8 cellular contexts compared by ENCODE assay signal in the genomic region with DNA sequence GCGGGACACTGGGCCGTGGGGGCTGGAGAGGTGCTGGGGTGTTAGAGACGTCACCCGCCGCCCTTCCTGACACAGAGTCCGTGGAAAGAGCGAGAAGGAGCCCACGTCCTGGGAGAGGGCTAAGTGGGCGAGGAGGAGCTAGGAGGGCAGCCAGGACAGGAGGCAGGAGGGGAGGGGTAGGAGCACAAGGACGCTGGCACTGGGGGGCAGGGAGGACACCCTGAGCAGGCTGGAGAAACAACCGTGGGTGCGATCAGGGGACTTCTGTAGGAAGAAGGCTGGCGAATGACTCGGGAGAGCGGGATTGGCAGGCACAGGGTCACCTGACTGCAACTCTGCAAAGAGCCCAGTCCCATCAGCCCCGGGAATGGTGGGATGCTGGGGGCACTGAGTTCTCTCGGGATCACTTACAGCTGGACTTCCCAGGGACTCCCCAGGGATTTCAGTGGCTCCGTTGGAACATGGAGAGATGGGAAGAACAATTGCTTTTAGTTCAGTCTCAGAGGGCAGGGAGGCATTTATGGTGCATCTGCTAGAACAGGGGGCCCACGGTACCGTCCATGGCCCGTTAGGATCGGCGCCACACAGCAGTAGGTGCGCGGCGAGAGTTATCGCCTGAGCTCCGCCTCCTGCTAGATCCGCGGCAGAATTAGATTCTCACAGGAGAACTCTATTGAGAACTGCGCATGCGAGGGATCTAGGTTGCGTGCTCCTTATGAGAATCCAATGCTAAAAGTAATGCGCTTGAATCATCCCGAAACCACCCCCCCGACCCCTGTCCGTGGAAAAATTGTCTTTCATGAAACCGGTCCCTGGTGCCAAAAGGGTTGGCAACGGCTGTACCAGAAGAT. TPM values are rescaled to one million over a fixed set of nuclear protein-coding genes. Genes with fewer than 3 reads are reported as not detected.
DNase-seq lines count a peak whose midpoint lies in the region; ATAC-seq, FAIRE-seq and TF ChIP-seq lines count a peak whose summit lies in the region.

No MANE protein-coding gene starts in this region.

- H3K4me3 ChIP-seq in K562, result no peak overlapping the region
- H3K4me3 ChIP-seq in lung, result peak overlapping the region; percentile 5
- peak overlapping the region; percentile 23 for H3K4me3 ChIP-seq in urinary bladder (ENCODE audit: low read depth, low read length)

- no peak overlapping the region for H2AFZ ChIP-seq in K562 (ENCODE audit: low read depth, low read length)

- CTCF ChIA-PET in K562 (lab: Yijun Ruan, JAX; ENCODE audit: low intra/inter-chr PET ratio), result no interaction called here

- ATAC-seq in K562, result no peak
- ATAC-seq in lung (ENCODE audit: insufficient read depth, low FRiP score), result no peak
- ATAC-seq in HG03095 (IDR thresholded peaks at IDR 0.05; ENCODE audit: unreplicated experiment), result no peak
- no peak for ATAC-seq in GM18870 (IDR thresholded peaks at IDR 0.05; ENCODE audit: unreplicated experiment)

- POLR2A ChIA-PET in K562 (lab: Yijun Ruan, JAX), result interaction anchor here (0.7 kb wide), 1 partner anchor 47 kb away, joined by 3 read pairs; the partner anchor contains the start of genes LYSET and MOAP1

- H3K4me1 ChIP-seq in K562 (replicated peaks in 1 of 2; ENCODE audit: control insufficient read depth in 2 of 2, insufficient read depth in 2 of 2, low read length in 2 of 2), result peaks cover 0 to 4% of the 10 kb centered on the region in 2 experiments; a peak in 1 of 5 replicates
- H3K4me1 ChIP-seq in lung (ENCODE audit: control insufficient read depth in 2 of 2, insufficient read depth in 2 of 2, low read length in 2 of 2), result peaks cover 0 to 4% of the 10 kb centered on the region in 2 donors
- no peaks in the 10 kb centered on the region for H3K4me1 ChIP-seq in urinary bladder (ENCODE audit: insufficient read depth)

- intact Hi-C loops in K562 (cut with micrococcal nuclease), result loop anchor here (5.0 to 10.0 kb wide), 2 partner anchors 243 to 386 kb away; no protein-coding TSS in a partner anchor

- in situ Hi-C loops in K562 (cut with MboI), result no loop called here

- no peak for FAIRE-seq in K562 (lab: Jason Lieb, UNC)

- H3K27me3 ChIP-seq in K562 (ENCODE audit: control insufficient read depth in 2 of 2, insufficient read depth in 2 of 2, low read length in 2 of 2) (0 out of 5 replicates have a peak, but pooled peaks cover 0 to 4% of the 10 kb centered on the region in 2 experiments), lung (ENCODE audit: control insufficient read depth, insufficient read depth) (no peaks in the 10 kb centered on the region)

- no peaks in the 10 kb centered on the region for H3K9me1 ChIP-seq in K562 (ENCODE audit: control insufficient read depth, insufficient read depth, low read length)

- TF ChIP-seq EP300 in K562 (IDR thresholded peaks at IDR 0.05; ENCODE audit: low read length), result no peak

- no peak overlapping the region for H3K4me2 ChIP-seq in K562 (ENCODE audit: insufficient read depth, low read length)

- H4K20me1 ChIP-seq in K562 (replicated peaks; ENCODE audit: control insufficient read depth, insufficient read depth, low read length), result no peaks in the 10 kb centered on the region

- H3K36me3 ChIP-seq in K562 (ENCODE audit: control insufficient read depth, insufficient read depth, low read length), result peaks cover 22% of the 10 kb centered on the region; the same call in 2 of the 3 replicates
- peaks cover 13 to 16% of the 10 kb centered on the region in 2 donors for H3K36me3 ChIP-seq in lung (ENCODE audit: control insufficient read depth in 2 of 2, insufficient read depth in 2 of 2, low read length in 2 of 2)
- H3K36me3 ChIP-seq in urinary bladder (ENCODE audit: insufficient read depth), result no peaks in the 10 kb centered on the region

- no peak for TF ChIP-seq RAD21 in K562 (CRISPR knock-in tag; conservative IDR thresholded peaks at IDR 0.05 in 1 of 2, IDR thresholded peaks at IDR 0.05 in 1 of 2)

- TF ChIP-seq CTCF in K562 (IDR thresholded peaks at IDR 0.05 in 2 of 3, conservative IDR thresholded peaks at IDR 0.05 in 1 of 3; ENCODE audit: insufficient read depth in 2 of 3, low read depth in 1 of 3, low read length in 3 of 3) (no peak), lung (IDR thresholded peaks at IDR 0.05; ENCODE audit: control extremely low read depth, extremely low read depth) (no peak)

- H3K9me3 ChIP-seq in K562 (replicated peaks; ENCODE audit: control insufficient read depth, insufficient read depth, low read depth, low read length) (no peaks in the 10 kb centered on the region), lung (ENCODE audit: control insufficient read depth in 2 of 2, insufficient read depth in 1 of 2, low read length in 1 of 2) (peaks cover 0 to 4% of the 10 kb centered on the region in 2 donors)

- no peaks in the 10 kb centered on the region for H3K79me2 ChIP-seq in K562 (ENCODE audit: control insufficient read depth, insufficient read depth, low read length)

- H3K9ac ChIP-seq in K562 (ENCODE audit: insufficient read depth in 1 of 2, low read depth in 2 of 2, low read length in 2 of 2), result no peak overlapping the region; a peak in 1 of 4 replicates

- WGBS in K562 (ENCODE audit: insufficient coverage, low coverage, missing lambda C conversion rate), result 47% methylated on average over 26 of the region's 39 CpGs
- 36 to 55% methylated on average over 39 of the region's 39 CpGs for WGBS in lung, 2 donors
- 40% methylated on average over 39 of the region's 39 CpGs for WGBS in urinary bladder

- no TSS peak for BruUV-seq in K562 (replicated peaks; lab: Mats Ljungman, UMichigan)

- H3K27ac ChIP-seq in K562 (ENCODE audit: extremely low read depth, low read depth, low read length) (no peak overlapping the region), lung (ENCODE audit: low read depth in 1 of 2, low read length in 1 of 2) (no peak overlapping the region), urinary bladder (ENCODE audit: low read depth) (no peak overlapping the region)

- DNase-seq in COLO668 (lab: John Stamatoyannopoulos, UW; ENCODE audit: unreplicated experiment) (peak; percentile 36), NCI-H1694 treated with DMSO at 0.1 percent for 48 hours (lab: John Stamatoyannopoulos, UW) (peak; percentile 67), K562 (ENCODE audit: extremely low read depth in 1 of 4, low spot score in 3 of 4) (no peak), lung (ENCODE audit: low spot score) (no peak), HPDE6-E6E7 (ENCODE audit: extremely low spot score) (no peak)

- TF ChIP-seq POLR2A in K562 (conservative IDR thresholded peaks at IDR 0.05), result no peak

RNA-seq across cellular contexts. Expression of gene UBR7, which starts 24.3 kb away (rescaled TPM):
- 14.0 and 20.3 TPM in 2 replicates for total RNA-seq in K562 (2011; cell fraction: chromatin; rRNA removed; ENCODE audit: low replicate concordance)
- total RNA-seq in K562 (2011; cell fraction: nucleolus; rRNA removed), result 16.7 and 17.9 TPM in 2 replicates
- total RNA-seq in K562 (2011; cell fraction: nucleoplasm; rRNA removed), result 15.0 and 17.8 TPM in 2 replicates
- total RNA-seq in K562 (2014; rRNA removed) (62.6 and 63.0 TPM in 2 replicates), K562 (2014; rRNA removed; fragmentation: Illumina TruSeq; extraction: Trizol) (33.6 and 35.6 TPM in 2 replicates), K562 (2015; rRNA removed; fragmentation: Illumina TruSeq; extraction: Trizol) (33.1 and 34.4 TPM in 2 replicates), K562 (2021) (31.6 and 34.5 TPM in 2 replicates), lung (10 to 100 TPM; 16.6 to 26.0 TPM), urinary bladder (28.2 TPM)
- polyA plus RNA-seq in K562 (2011; rRNA removed) (33.1 and 46.7 TPM in 2 replicates), K562 (2014; fragmentation: Illumina TruSeq; extraction: Trizol) (39.0 and 43.8 TPM in 2 replicates), K562 (2014; fragmentation: Nextera tagmentation; extraction: Ambion mirVana) (10 to 100 TPM; 12.5 to 20.0 TPM), K562 (2014; rRNA removed) (31.6 and 33.0 TPM in 2 replicates), lung (10 to 100 TPM; 11.3 to 12.0 TPM), urinary bladder (19.5 TPM)
- 17.3 and 29.0 TPM in 2 replicates for polyA plus RNA-seq in K562 (2011; cell fraction: cytosol; rRNA removed)
- 21.2 and 22.8 TPM in 2 replicates for polyA plus RNA-seq in K562 (2011; cell fraction: nucleus; rRNA removed)
- 30.2 and 33.3 TPM in 2 replicates for polyA plus RNA-seq in K562 (2012)
- 39.2 and 54.6 TPM in 2 replicates for polyA minus RNA-seq in K562 (2011; rRNA and poly(A)+ RNA removed)
- 20.7 and 24.6 TPM in 2 replicates for polyA minus RNA-seq in K562 (2011; cell fraction: cytosol; rRNA and poly(A)+ RNA removed)
- 15.2 and 18.2 TPM in 2 replicates for polyA minus RNA-seq in K562 (2011; cell fraction: nucleus; rRNA and poly(A)+ RNA removed)

RNA-seq across cellular contexts. Expression of gene GON7, which starts 24.5 kb away (rescaled TPM):
- 3.2 and 7.6 TPM in 2 replicates for total RNA-seq in K562 (2011; cell fraction: chromatin; rRNA removed; ENCODE audit: low replicate concordance)
- 3.8 and 5.3 TPM in 2 replicates for total RNA-seq in K562 (2011; cell fraction: nucleolus; rRNA removed)
- 3.8 and 6.9 TPM in 2 replicates for total RNA-seq in K562 (2011; cell fraction: nucleoplasm; rRNA removed)
- total RNA-seq in K562 (2014; rRNA removed), result 26.2 and 32.3 TPM in 2 replicates
- total RNA-seq in K562 (2014; rRNA removed; fragmentation: Illumina TruSeq; extraction: Trizol), result 21.1 TPM in 2 replicates
- total RNA-seq in K562 (2015; rRNA removed; fragmentation: Illumina TruSeq; extraction: Trizol), result 28.4 and 28.7 TPM in 2 replicates
- total RNA-seq in K562 (2021), result 13.7 and 14.9 TPM in 2 replicates
- 12.0 and 15.0 TPM in 2 replicates for polyA plus RNA-seq in K562 (2011; rRNA removed)
- polyA plus RNA-seq in K562 (2011; cell fraction: cytosol; rRNA removed), result 2.3 and 5.3 TPM in 2 replicates
- polyA plus RNA-seq in K562 (2011; cell fraction: nucleus; rRNA removed), result 4.5 and 5.7 TPM in 2 replicates
- polyA plus RNA-seq in K562 (2012), result 20.3 and 23.1 TPM in 2 replicates
- polyA plus RNA-seq in K562 (2014; fragmentation: Illumina TruSeq; extraction: Trizol), result 21.1 and 21.5 TPM in 2 replicates
- 10 to 100 TPM; 23.9 to 26.9 TPM for polyA plus RNA-seq in K562 (2014; fragmentation: Nextera tagmentation; extraction: Ambion mirVana)
- 31.4 and 34.0 TPM in 2 replicates for polyA plus RNA-seq in K562 (2014; rRNA removed)
- 5.7 and 6.2 TPM in 2 replicates for polyA minus RNA-seq in K562 (2011; rRNA and poly(A)+ RNA removed)
- 3.1 and 5.0 TPM in 2 replicates for polyA minus RNA-seq in K562 (2011; cell fraction: cytosol; rRNA and poly(A)+ RNA removed)
- 2.6 and 4.8 TPM in 2 replicates for polyA minus RNA-seq in K562 (2011; cell fraction: nucleus; rRNA and poly(A)+ RNA removed)
- total RNA-seq in lung, result 10 to 100 TPM; 20.7 to 22.8 TPM
- 10 to 100 TPM; 20.7 to 24.3 TPM for polyA plus RNA-seq in lung
- 16.2 TPM for total RNA-seq in urinary bladder
- 13.0 TPM for polyA plus RNA-seq in urinary bladder

RNA-seq across cellular contexts. Expression of gene LYSET, which starts 46.2 kb away (rescaled TPM):
- total RNA-seq in K562 (2011; cell fraction: chromatin; rRNA removed; ENCODE audit: low replicate concordance), result 7.4 and 8.7 TPM in 2 replicates
- 5.4 and 8.0 TPM in 2 replicates for total RNA-seq in K562 (2011; cell fraction: nucleolus; rRNA removed)
- total RNA-seq in K562 (2011; cell fraction: nucleoplasm; rRNA removed), result 12.7 and 15.6 TPM in 2 replicates
- total RNA-seq in K562 (2014; rRNA removed), result 7.6 and 9.4 TPM in 2 replicates
- total RNA-seq in K562 (2014; rRNA removed; fragmentation: Illumina TruSeq; extraction: Trizol), result 14.9 and 16.3 TPM in 2 replicates
- 18.3 and 19.2 TPM in 2 replicates for total RNA-seq in K562 (2015; rRNA removed; fragmentation: Illumina TruSeq; extraction: Trizol)
- total RNA-seq in K562 (2021), result 15.9 and 20.1 TPM in 2 replicates
- 15.6 and 23.6 TPM in 2 replicates for polyA plus RNA-seq in K562 (2011; rRNA removed)
- polyA plus RNA-seq in K562 (2011; cell fraction: cytosol; rRNA removed), result 9.4 and 11.3 TPM in 2 replicates
- polyA plus RNA-seq in K562 (2011; cell fraction: nucleus; rRNA removed), result 13.6 and 14.2 TPM in 2 replicates
- polyA plus RNA-seq in K562 (2012), result 20.0 and 28.3 TPM in 2 replicates
- 15.6 and 15.8 TPM in 2 replicates for polyA plus RNA-seq in K562 (2014; fragmentation: Illumina TruSeq; extraction: Trizol)
- polyA plus RNA-seq in K562 (2014; fragmentation: Nextera tagmentation; extraction: Ambion mirVana), result 10 to 100 TPM; 33.6 to 36.6 TPM
- polyA plus RNA-seq in K562 (2014; rRNA removed), result 7.9 and 11.5 TPM in 2 replicates
- 7.2 and 8.0 TPM in 2 replicates for polyA minus RNA-seq in K562 (2011; rRNA and poly(A)+ RNA removed)
- 3.5 TPM in 1 of 2 replicates, not detected in the other for polyA minus RNA-seq in K562 (2011; cell fraction: cytosol; rRNA and poly(A)+ RNA removed)
- polyA minus RNA-seq in K562 (2011; cell fraction: nucleus; rRNA and poly(A)+ RNA removed), result 3.0 and 6.1 TPM in 2 replicates
- total RNA-seq in lung, result 10 to 100 TPM in 1 of 2 donors, 1 to 10 TPM in 1; 7.6 to 26.8 TPM
- 10 to 100 TPM; 26.6 to 27.4 TPM for polyA plus RNA-seq in lung
- total RNA-seq in urinary bladder, result 9.4 TPM
- polyA plus RNA-seq in urinary bladder, result 20.3 TPM

RNA-seq across cellular contexts. Expression of gene MOAP1, which starts 46.7 kb away (rescaled TPM):
- total RNA-seq in K562 (2011; cell fraction: chromatin; rRNA removed; ENCODE audit: low replicate concordance), result 6.4 and 7.2 TPM in 2 replicates
- total RNA-seq in K562 (2011; cell fraction: nucleolus; rRNA removed), result 6.2 and 8.7 TPM in 2 replicates
- total RNA-seq in K562 (2011; cell fraction: nucleoplasm; rRNA removed), result 9.8 and 11.3 TPM in 2 replicates
- total RNA-seq in K562 (2014; rRNA removed) (5.8 and 7.2 TPM in 2 replicates), K562 (2014; rRNA removed; fragmentation: Illumina TruSeq; extraction: Trizol) (7.4 and 7.9 TPM in 2 replicates), K562 (2015; rRNA removed; fragmentation: Illumina TruSeq; extraction: Trizol) (5.2 and 6.0 TPM in 2 replicates), K562 (2021) (6.6 and 6.7 TPM in 2 replicates), lung (10 to 100 TPM; 33.2 to 48.6 TPM), urinary bladder (26.6 TPM)
- polyA plus RNA-seq in K562 (2011; rRNA removed) (10.4 and 14.4 TPM in 2 replicates), K562 (2014; fragmentation: Illumina TruSeq; extraction: Trizol) (5.5 and 5.8 TPM in 2 replicates), K562 (2014; fragmentation: Nextera tagmentation; extraction: Ambion mirVana) (1 to 10 TPM; 1.5 to 2.6 TPM), K562 (2014; rRNA removed) (8.2 and 9.4 TPM in 2 replicates), lung (10 to 100 TPM; 22.3 to 29.3 TPM), urinary bladder (46.3 TPM)
- polyA plus RNA-seq in K562 (2011; cell fraction: cytosol; rRNA removed), result 9.7 and 12.3 TPM in 2 replicates
- polyA plus RNA-seq in K562 (2011; cell fraction: nucleus; rRNA removed), result 4.8 and 6.2 TPM in 2 replicates
- polyA plus RNA-seq in K562 (2012), result 6.7 and 11.8 TPM in 2 replicates
- 5.2 and 6.5 TPM in 2 replicates for polyA minus RNA-seq in K562 (2011; rRNA and poly(A)+ RNA removed)
- polyA minus RNA-seq in K562 (2011; cell fraction: cytosol; rRNA and poly(A)+ RNA removed), result 2.9 and 3.2 TPM in 2 replicates
- 3.2 and 4.3 TPM in 2 replicates for polyA minus RNA-seq in K562 (2011; cell fraction: nucleus; rRNA and poly(A)+ RNA removed)

Comparison
In these comparisons a context has a peak if more than half of its experiments do, and no peak if none do; other contexts are left out.
1. DNase-seq: peak in COLO668 (single experiment) and NCI-H1694 treated with DMSO at 0.1 percent for 48 hours (single experiment); none in K562 (0 of 4), lung (single experiment) and HPDE6-E6E7 (single experiment).